15 cellular contexts compared by ENCODE assay signal in genomic region chr10:4670737-4671136, GRCh38.
DNase-seq lines count a peak whose midpoint lies in the region; ATAC-seq and TF ChIP-seq lines count a peak whose summit lies in the region.
"Had no signal": no experiment of that assay in that cellular context is flagged by ENCODE, and none has a peak within 500 bp of the region (broad histone marks: within the 10 kb centered on the region; RNA-seq: fewer than 3 reads in every experiment).

No MANE protein-coding gene starts in this region.

- H3K4me3 ChIP-seq in Panc1 (ENCODE audit: low read depth in 2 of 2, low read length in 2 of 2) (no peak overlapping the region), epithelial cell of esophagus (ENCODE audit: low read length) (no peak overlapping the region), trophoblast cell (ENCODE audit: low read depth, low read length) (no peak overlapping the region), SJCRH30 (no peak overlapping the region), Peyer's patch (no peak overlapping the region)
- H3K4me3 ChIP-seq: BLaER1 had no signal

- DNase-seq in EL (peak; percentile 73), Panc1 (ENCODE audit: low read depth, low spot score) (no peak), epithelial cell of esophagus (ENCODE audit: low read depth) (peak; percentile 89), trophoblast cell (peak; percentile 48 to 82), SJCRH30 (no peak), Peyer's patch (no peak), iPS-NIHi11 (ENCODE audit: low spot score) (no peak)
- DNase-seq: activated CD4-positive, CD25-positive, alpha-beta regulatory T cell treated with anti-CD3 and anti-CD28 coated beads, Interleukin-2, amount 50 U/mL, for 72 hours; activated naive CD4-positive, alpha-beta T cell treated with Interleukin-2 at 50 U/mL for 16 hours; DMS53; MM.1S; NCI-H2081 treated with DMSO at 0.1 percent for 48 hours; NCI-H774 had no signal

- H3K27me3 ChIP-seq in Panc1 (ENCODE audit: control insufficient read depth, insufficient read depth, low read length) (no peaks in the 10 kb centered on the region), trophoblast cell (ENCODE audit: insufficient read depth, low read length) (no peaks in the 10 kb centered on the region), SJCRH30 (no peaks in the 10 kb centered on the region), Peyer's patch (no peaks in the 10 kb centered on the region)
- H3K27me3 ChIP-seq: BLaER1 had no signal

- ATAC-seq in Panc1 = peak; percentile 27; the same call in 1 of the 2 replicates
- ATAC-seq in HG03354 (IDR thresholded peaks at IDR 0.05; ENCODE audit: poor library complexity, severe bottlenecking, unreplicated experiment) = no peak

- peak overlapping the region; percentile 100 for H3K27ac ChIP-seq in Panc1 (ENCODE audit: low read length)
- H3K27ac ChIP-seq in trophoblast cell (ENCODE audit: low read depth, low read length) = peak overlapping the region; percentile 97
- no peak overlapping the region for H3K27ac ChIP-seq in SJCRH30
- H3K27ac ChIP-seq in Peyer's patch = no peak overlapping the region
- H3K27ac ChIP-seq: BLaER1 had no signal

- no peak overlapping the region for H2BK12ac ChIP-seq in trophoblast cell (ENCODE audit: low read length)

- no TSS peak for BruUV-seq in Panc1 (replicated peaks; lab: Mats Ljungman, UMichigan)

- CTCF ChIA-PET in Panc1 (lab: Charles Lee) = no interaction called here

- H4K91ac ChIP-seq in trophoblast cell (ENCODE audit: low read depth, low read length) = no peak overlapping the region

- no peak overlapping the region for H4K12ac ChIP-seq in trophoblast cell (ENCODE audit: low read depth, low read length)

- H2AK5ac ChIP-seq in trophoblast cell (ENCODE audit: low read length) = no peak overlapping the region

- H3K79me1 ChIP-seq in trophoblast cell (ENCODE audit: low read length) = peaks cover 12% of the 10 kb centered on the region

- H3K9me3 ChIP-seq in Panc1 (ENCODE audit: control insufficient read depth, insufficient read depth, low read depth, low read length) = peaks cover 20% of the 10 kb centered on the region; the same call in 1 of the 2 replicates
- no peaks in the 10 kb centered on the region for H3K9me3 ChIP-seq in trophoblast cell (ENCODE audit: insufficient read depth, low read depth, low read length)
- no peaks in the 10 kb centered on the region for H3K9me3 ChIP-seq in SJCRH30 (replicated peaks)
- H3K9me3 ChIP-seq in Peyer's patch = no peaks in the 10 kb centered on the region

- H3K79me2 ChIP-seq in trophoblast cell (ENCODE audit: control insufficient read depth, insufficient read depth, low read length, poor library complexity) = no peaks in the 10 kb centered on the region

- H3K4ac ChIP-seq in trophoblast cell (ENCODE audit: low read depth, low read length) = no peak overlapping the region

- H3K9ac ChIP-seq in trophoblast cell (ENCODE audit: low read length) = no peak overlapping the region
- H3K9ac ChIP-seq: BLaER1 had no signal

- in situ Hi-C loops in Panc1 (cut with HindIII; ENCODE audit: low pct_unique_long_range_greater_than_20kb, low sequenced_read_pairs) = no loop called here

- H2BK5ac ChIP-seq in trophoblast cell (ENCODE audit: low read depth, low read length, poor library complexity) = no peak overlapping the region

- POLR2A ChIA-PET in Panc1 (lab: Charles Lee) = interaction anchor here (0.6 to 1.1 kb wide), 4 partner anchors 34 to 764 kb away, joined by 3 to 14 read pairs (median 6); no protein-coding TSS in a partner anchor

- no peak overlapping the region for H2BK120ac ChIP-seq in trophoblast cell (ENCODE audit: insufficient read depth, low read length, poor library complexity)

- intact Hi-C loops in Panc1 (cut with micrococcal nuclease; ENCODE audit: unreplicated experiment) = no loop called here

- no peaks in the 10 kb centered on the region for H3K36me3 ChIP-seq in Panc1 (ENCODE audit: control insufficient read depth, insufficient read depth, low read length)
- H3K36me3 ChIP-seq in trophoblast cell (ENCODE audit: control insufficient read depth in 1 of 2, insufficient read depth in 2 of 2, low read length in 2 of 2) = no peaks in the 10 kb centered on the region
- H3K36me3 ChIP-seq in SJCRH30 = no peaks in the 10 kb centered on the region
- no peaks in the 10 kb centered on the region for H3K36me3 ChIP-seq in Peyer's patch
- H3K36me3 ChIP-seq: BLaER1 had no signal

- H3K14ac ChIP-seq in trophoblast cell (ENCODE audit: low read length) = no peak overlapping the region

- TF ChIP-seq CTCF in Panc1 (IDR thresholded peaks at IDR 0.05) (no peak), epithelial cell of esophagus (IDR thresholded peaks at IDR 0.05; ENCODE audit: insufficient read depth, low read depth, low read length, missing control alignments) (no peak), Peyer's patch (IDR thresholded peaks at IDR 0.05) (no peak)

- no peak for TF ChIP-seq POLR2A in Peyer's patch (IDR thresholded peaks at IDR 0.05)

- no peak overlapping the region for H3K23ac ChIP-seq in trophoblast cell (ENCODE audit: low read length)

- H3K18ac ChIP-seq in trophoblast cell (ENCODE audit: low read length) = no peak overlapping the region

- no peak overlapping the region for H2AFZ ChIP-seq in trophoblast cell (ENCODE audit: insufficient read depth, low read length, poor library complexity)

- no peak overlapping the region for H4K8ac ChIP-seq in trophoblast cell (ENCODE audit: low read depth, low read length)

- H3K4me1 ChIP-seq in Panc1 (ENCODE audit: control insufficient read depth, insufficient read depth, low read length) (peaks cover 14% of the 10 kb centered on the region), trophoblast cell (ENCODE audit: control insufficient read depth in 1 of 2, insufficient read depth in 2 of 2, low read length in 2 of 2) (peaks cover 2 to 4% of the 10 kb centered on the region in 2 experiments), SJCRH30 (no peaks in the 10 kb centered on the region), Peyer's patch (no peaks in the 10 kb centered on the region)
- H3K4me1 ChIP-seq: BLaER1 had no signal

- no peak overlapping the region for H3K4me2 ChIP-seq in trophoblast cell (ENCODE audit: low read length)
- H3K4me2 ChIP-seq: BLaER1 had no signal

Comparison
In these comparisons a context has a peak if more than half of its experiments do, and no peak if none do; other contexts are left out.
1. DNase-seq: peak in EL (single experiment), epithelial cell of esophagus (single experiment) and trophoblast cell (2 of 2); none in Panc1 (single experiment), SJCRH30 (0 of 2), Peyer's patch (0 of 3) and iPS-NIHi11 (single experiment).
2. H3K27ac ChIP-seq: peak in Panc1 (single experiment) and trophoblast cell (single experiment); none in SJCRH30 (single experiment) and Peyer's patch (0 of 4).